20 cellular contexts compared by ENCODE assay signal in genomic region chr19:19348266-19348665, GRCh38.
"Had no signal": no experiment of that assay in that cellular context is flagged by ENCODE, and none has a peak within 500 bp of the region (broad histone marks: within the 10 kb centered on the region; RNA-seq: fewer than 3 reads in every experiment).

No MANE protein-coding gene starts in this region.

- H3K27me3 Mint-ChIP-seq: activated B cell treated with CpG ODN at 0.5 μM for 24 hours; activated CD4-positive, alpha-beta T cell treated with anti-CD3 and anti-CD28 coated beads, Interleukin-2, amount 10 ng/mL, durations not matched to agents 24 days and 14 days; effector memory CD8-positive, alpha-beta T cell; memory B cell; naive thymus-derived CD8-positive, alpha-beta T cell; stimulated activated naive CD8-positive, alpha-beta T cell treated with anti-CD3 and anti-CD28 coated beads, Interleukin-15, Interleukin-2, amounts not matched to agents 100 ng/mL and 50 ng/mL, for 24 hours had no signal

- FAIRE-seq: TTC549 had no signal

- H3K4me3 ChIP-seq: left ventricle myocardium inferior, right atrium auricular region, smooth muscle cell, suprapubic skin had no signal

- H3K9me3 Mint-ChIP-seq: activated B cell treated with CpG ODN at 0.5 μM for 24 hours; activated CD4-positive, alpha-beta T cell treated with anti-CD3 and anti-CD28 coated beads, Interleukin-2, amount 10 ng/mL, durations not matched to agents 24 days and 14 days; activated naive CD4-positive, alpha-beta T cell treated with anti-CD3 and anti-CD28 coated beads, Interleukin-2, amount 50 U/mL, for 72 hours; activated T-cell treated with anti-CD3 and anti-CD28 coated beads, Interleukin-2, amount 50 U/mL, for 72 hours; effector memory CD8-positive, alpha-beta T cell; memory B cell; naive thymus-derived CD8-positive, alpha-beta T cell; stimulated activated naive CD8-positive, alpha-beta T cell treated with anti-CD3 and anti-CD28 coated beads, Interleukin-15, Interleukin-2, amounts not matched to agents 100 ng/mL and 50 ng/mL, for 24 hours had no signal

- H3K4me1 Mint-ChIP-seq: activated B cell treated with CpG ODN at 0.5 μM for 24 hours; activated CD4-positive, alpha-beta T cell treated with anti-CD3 and anti-CD28 coated beads, Interleukin-2, amount 10 ng/mL, durations not matched to agents 24 days and 14 days; memory B cell had no signal

- H3K4me3 Mint-ChIP-seq: activated B cell treated with CpG ODN at 0.5 μM for 24 hours; activated CD4-positive, alpha-beta T cell treated with anti-CD3 and anti-CD28 coated beads, Interleukin-2, amount 10 ng/mL, durations not matched to agents 24 days and 14 days; activated T-cell treated with anti-CD3 and anti-CD28 coated beads, Interleukin-2, amount 50 U/mL, for 72 hours; effector memory CD8-positive, alpha-beta T cell; memory B cell; naive thymus-derived CD8-positive, alpha-beta T cell; stimulated activated naive CD8-positive, alpha-beta T cell treated with anti-CD3 and anti-CD28 coated beads, Interleukin-15, Interleukin-2, amounts not matched to agents 100 ng/mL and 50 ng/mL, for 24 hours had no signal

- H3K9me3 ChIP-seq: left ventricle myocardium inferior, neutrophil, right atrium auricular region, suprapubic skin had no signal

- ATAC-seq: activated naive CD4-positive, alpha-beta T cell treated with anti-CD3 and anti-CD28 coated beads, Interleukin-2, amount 50 U/mL, for 72 hours; activated T-cell treated with anti-CD3 and anti-CD28 coated beads, Interleukin-2, amount 50 U/mL, for 72 hours; effector memory CD8-positive, alpha-beta T cell; naive thymus-derived CD8-positive, alpha-beta T cell had no signal

- H3K4me2 ChIP-seq: smooth muscle cell had no signal

- H3K27ac ChIP-seq: brain microvascular endothelial cell, left ventricle myocardium inferior, neutrophil, right atrium auricular region, suprapubic skin had no signal

- DNase-seq: activated B cell treated with CpG ODN at 0.5 μM for 24 hours; activated CD4-positive, alpha-beta T cell treated with anti-CD3 and anti-CD28 coated beads, Interleukin-2, amount 10 ng/mL, durations not matched to agents 24 days and 14 days; activated CD8-positive, alpha-beta memory T cell treated with anti-CD3 and anti-CD28 coated beads, Interleukin-2, amount 50 U/mL, for 48 hours; activated gamma-delta T cell; activated T-cell treated with anti-CD3 and anti-CD28 coated beads, Interleukin-2, amount 50 U/mL, for 72 hours; brain microvascular endothelial cell; dermis blood vessel endothelial cell; effector memory CD8-positive, alpha-beta T cell; left ventricle myocardium inferior; naive thymus-derived CD8-positive, alpha-beta T cell; T-helper 2 cell; trophoblast cell had no signal

- H3K4me1 ChIP-seq: left ventricle myocardium inferior, right atrium auricular region, suprapubic skin had no signal

- H3K27ac Mint-ChIP-seq: activated B cell treated with CpG ODN at 0.5 μM for 24 hours; activated CD4-positive, alpha-beta T cell treated with anti-CD3 and anti-CD28 coated beads, Interleukin-2, amount 10 ng/mL, durations not matched to agents 24 days and 14 days; activated T-cell treated with anti-CD3 and anti-CD28 coated beads, Interleukin-2, amount 50 U/mL, for 72 hours; stimulated activated naive CD8-positive, alpha-beta T cell treated with anti-CD3 and anti-CD28 coated beads, Interleukin-15, Interleukin-2, amounts not matched to agents 100 ng/mL and 50 ng/mL, for 24 hours had no signal

- H3K27me3 ChIP-seq: brain microvascular endothelial cell, neutrophil, right atrium auricular region, suprapubic skin had no signal
